In genomic region chr2:227106845-227107759, GRCh38 we compare ENCODE assay signal across 8 cellular contexts. TPM values are rescaled to one million over a fixed set of nuclear protein-coding genes. Genes with fewer than 3 reads are reported as not detected.
DNase-seq lines count a peak whose midpoint lies in the region; ATAC-seq and TF ChIP-seq lines count a peak whose summit lies in the region.

No MANE protein-coding gene starts in this region.

- H3K4me1 ChIP-seq in trophoblast cell (ENCODE audit: control insufficient read depth in 1 of 2, insufficient read depth in 2 of 2, low read length in 2 of 2): no peaks in the 10 kb centered on the region

- no peak overlapping the region for H2AK5ac ChIP-seq in trophoblast cell (ENCODE audit: low read length)

- H3K27ac ChIP-seq in trophoblast cell (ENCODE audit: low read depth, low read length): no peak overlapping the region

- H3K4me3 ChIP-seq in GM12864 (ENCODE audit: low read depth, low read length): no peak overlapping the region
- no peak overlapping the region for H3K4me3 ChIP-seq in trophoblast cell (ENCODE audit: low read depth, low read length)

- no peak overlapping the region for H4K8ac ChIP-seq in trophoblast cell (ENCODE audit: low read depth, low read length)

- no peak overlapping the region for H2AFZ ChIP-seq in trophoblast cell (ENCODE audit: insufficient read depth, low read length, poor library complexity)

- no peaks in the 10 kb centered on the region for H3K36me3 Mint-ChIP-seq in activated CD4-positive, alpha-beta memory T cell treated with anti-CD3 and anti-CD28 coated beads, Interleukin-2, amount 10 ng/mL, durations not matched to agents 7 days and 5 days (ENCODE audit: low read depth)

- peak; percentile 70 for TF ChIP-seq CTCF in GM12864 (IDR thresholded peaks at IDR 0.05; ENCODE audit: low read depth, low read length, missing control alignments)

- DNase-seq in A172 (ENCODE audit: low spot score) (peak; percentile 61), GM12864 (ENCODE audit: low read depth) (no peak), NCI-H460 (ENCODE audit: extremely low read depth, low read depth) (peak; percentile 61), foreskin melanocyte (peak; percentile 40), trophoblast cell (peak; percentile 48 to 73)
- peak; percentile 45 for DNase-seq in activated CD4-positive, alpha-beta memory T cell treated with anti-CD3 and anti-CD28 coated beads, Interleukin-2, amount 10 ng/mL, durations not matched to agents 7 days and 5 days

- H3K9me3 ChIP-seq in trophoblast cell (ENCODE audit: insufficient read depth, low read depth, low read length): no peaks in the 10 kb centered on the region

- H3K14ac ChIP-seq in trophoblast cell (ENCODE audit: low read length): no peak overlapping the region

- no peaks in the 10 kb centered on the region for H3K4me1 Mint-ChIP-seq in activated CD4-positive, alpha-beta memory T cell treated with anti-CD3 and anti-CD28 coated beads, Interleukin-2, amount 10 ng/mL, durations not matched to agents 7 days and 5 days

- ATAC-seq in HG03066 (IDR thresholded peaks at IDR 0.05; ENCODE audit: low read depth, unreplicated experiment) (peak; percentile 72), GM18520 (IDR thresholded peaks at IDR 0.05; ENCODE audit: unreplicated experiment) (no peak)

- no peak overlapping the region for H3K4ac ChIP-seq in trophoblast cell (ENCODE audit: low read depth, low read length)

- H3K18ac ChIP-seq in trophoblast cell (ENCODE audit: low read length): no peak overlapping the region

- no peak overlapping the region for H3K23ac ChIP-seq in trophoblast cell (ENCODE audit: low read length)

- no peak overlapping the region for H3K4me2 ChIP-seq in trophoblast cell (ENCODE audit: low read length)

- H2BK12ac ChIP-seq in trophoblast cell (ENCODE audit: low read length): no peak overlapping the region

- H3K79me1 ChIP-seq in trophoblast cell (ENCODE audit: low read length): no peaks in the 10 kb centered on the region

- no peaks in the 10 kb centered on the region for H3K27me3 ChIP-seq in trophoblast cell (ENCODE audit: insufficient read depth, low read length)

- H4K91ac ChIP-seq in trophoblast cell (ENCODE audit: low read depth, low read length): no peak overlapping the region

- H2BK5ac ChIP-seq in trophoblast cell (ENCODE audit: low read depth, low read length, poor library complexity): no peak overlapping the region

- H2BK120ac ChIP-seq in trophoblast cell (ENCODE audit: insufficient read depth, low read length, poor library complexity): no peak overlapping the region

- no CpG with 5 or more reads among the region's 9 CpGs for WGBS in trophoblast cell (ENCODE audit: extremely low coverage, insufficient coverage, insufficient read length)

- H3K9ac ChIP-seq in trophoblast cell (ENCODE audit: low read length): no peak overlapping the region

- H3K27ac Mint-ChIP-seq in activated CD4-positive, alpha-beta memory T cell treated with anti-CD3 and anti-CD28 coated beads, Interleukin-2, amount 10 ng/mL, durations not matched to agents 7 days and 5 days: no peak overlapping the region

- no peak overlapping the region for H4K12ac ChIP-seq in trophoblast cell (ENCODE audit: low read depth, low read length)

- no peaks in the 10 kb centered on the region for H3K79me2 ChIP-seq in trophoblast cell (ENCODE audit: control insufficient read depth, insufficient read depth, low read length, poor library complexity)

- no peaks in the 10 kb centered on the region for H3K36me3 ChIP-seq in trophoblast cell (ENCODE audit: control insufficient read depth in 1 of 2, insufficient read depth in 2 of 2, low read length in 2 of 2)

- peaks cover 2% of the 10 kb centered on the region for H3K27me3 Mint-ChIP-seq in activated CD4-positive, alpha-beta memory T cell treated with anti-CD3 and anti-CD28 coated beads, Interleukin-2, amount 10 ng/mL, durations not matched to agents 7 days and 5 days

- CTCF ChIA-PET in activated CD4-positive, alpha-beta memory T cell treated with anti-CD3 and anti-CD28 coated beads, Interleukin-2, amount 10 ng/mL, durations not matched to agents 7 days and 5 days (lab: Charles Lee): interaction anchor here (0.7 kb wide), 1 partner anchor 13 kb away, joined by 3 read pairs; no protein-coding TSS in a partner anchor

- no peaks in the 10 kb centered on the region for H3K9me3 Mint-ChIP-seq in activated CD4-positive, alpha-beta memory T cell treated with anti-CD3 and anti-CD28 coated beads, Interleukin-2, amount 10 ng/mL, durations not matched to agents 7 days and 5 days

- POLR2A ChIA-PET in activated CD4-positive, alpha-beta memory T cell treated with anti-CD3 and anti-CD28 coated beads, Interleukin-2, amount 10 ng/mL, durations not matched to agents 7 days and 5 days (lab: Charles Lee): no interaction called here

- no peak overlapping the region for H3K4me3 Mint-ChIP-seq in activated CD4-positive, alpha-beta memory T cell treated with anti-CD3 and anti-CD28 coated beads, Interleukin-2, amount 10 ng/mL, durations not matched to agents 7 days and 5 days

RNA-seq across cellular contexts. Expression of gene COL4A4, which starts 56.9 kb away (rescaled TPM):
- 0.38 and 0.41 TPM in 2 replicates for total RNA-seq in A172 (2014; rRNA removed; shearing (Covaris generic))
- 6.6 and 8.0 TPM in 2 replicates for total RNA-seq in NCI-H460 (2014; rRNA removed; shearing (Covaris generic))
- 15.0 and 15.6 TPM in 2 replicates for polyA plus RNA-seq in NCI-H460 (2014; cell fraction: nucleus; rRNA removed)
- under 1 TPM; 0.10 to 0.35 TPM for total RNA-seq in activated CD4-positive, alpha-beta memory T cell treated with anti-CD3 and anti-CD28 coated beads, Interleukin-2, amount 10 ng/mL, durations not matched to agents 7 days and 5 days
- 0.05 and 0.06 TPM in 2 replicates for polyA plus RNA-seq in trophoblast cell (2013)

RNA-seq across cellular contexts. Expression of gene COL4A3, which starts 57.3 kb away (rescaled TPM):
- total RNA-seq in A172 (2014; rRNA removed; shearing (Covaris generic)): not detected in 2 replicates
- total RNA-seq in NCI-H460 (2014; rRNA removed; shearing (Covaris generic)): 4.0 and 5.5 TPM in 2 replicates
- 10.1 and 14.8 TPM in 2 replicates for polyA plus RNA-seq in NCI-H460 (2014; cell fraction: nucleus; rRNA removed)
- total RNA-seq in activated CD4-positive, alpha-beta memory T cell treated with anti-CD3 and anti-CD28 coated beads, Interleukin-2, amount 10 ng/mL, durations not matched to agents 7 days and 5 days: under 1 TPM in 1 of 2 experiments, not detected in 1; 0.13 TPM
- polyA plus RNA-seq in trophoblast cell (2013): 0.01 and 0.03 TPM in 2 replicates
